In the genomic region with DNA sequence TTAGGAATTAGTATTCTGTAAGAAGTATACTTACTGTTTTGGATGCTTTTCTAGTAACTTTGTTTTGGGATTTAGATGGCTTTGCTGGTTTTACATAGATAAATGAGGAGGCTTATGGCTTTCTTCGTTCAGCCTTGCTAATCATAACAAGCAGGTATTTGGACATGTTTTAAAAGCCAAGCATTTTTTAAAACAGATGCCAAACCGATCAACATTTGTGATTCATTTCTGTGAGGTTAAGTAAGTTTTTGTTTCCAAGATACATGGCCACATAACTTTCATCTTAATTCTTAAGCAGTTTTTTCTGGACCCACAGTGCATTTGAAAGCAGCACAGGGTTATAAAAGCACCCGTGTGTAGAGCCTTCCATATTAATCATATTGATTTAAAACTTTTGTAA, we compare ENCODE assay signal across 27 cellular contexts.
"Had no signal": no experiment of that assay in that cellular context is flagged by ENCODE, and none has a peak within 500 bp of the region (broad histone marks: within the 10 kb centered on the region; RNA-seq: fewer than 3 reads in every experiment).

No MANE protein-coding gene starts in this region.

- H3K27ac Mint-ChIP-seq: activated B cell treated with CpG ODN at 0.5 μM for 24 hours; activated CD4-positive, alpha-beta T cell treated with anti-CD3 and anti-CD28 coated beads, Interleukin-2, amount 10 ng/mL, durations not matched to agents 24 days and 14 days; activated CD8-positive, alpha-beta memory T cell treated with anti-CD3 and anti-CD28 coated beads, Interleukin-2, amount 10 ng/mL, durations not matched to agents 7 days and 5 days; activated naive CD4-positive, alpha-beta T cell treated with anti-CD3 and anti-CD28 coated beads for 36 hours; activated naive CD8-positive, alpha-beta T cell treated with anti-CD3 and anti-CD28 coated beads for 36 hours; activated T-helper 17 cell treated with anti-CD3 and anti-CD28 coated beads, Interleukin-2, amount 50 U/mL, for 72 hours; brain; T-cell had no signal

- H3K27me3 ChIP-seq: adrenal gland, MG63 had no signal

- H3K27ac ChIP-seq: adrenal gland had no signal

- H3K27me3 Mint-ChIP-seq: activated B cell treated with CpG ODN at 0.5 μM for 24 hours; activated CD4-positive, alpha-beta T cell treated with anti-CD3 and anti-CD28 coated beads, Interleukin-2, amount 10 ng/mL, durations not matched to agents 24 days and 14 days; activated CD8-positive, alpha-beta memory T cell treated with anti-CD3 and anti-CD28 coated beads, Interleukin-2, amount 10 ng/mL, durations not matched to agents 7 days and 5 days; activated naive CD8-positive, alpha-beta T cell treated with anti-CD3 and anti-CD28 coated beads for 36 hours; activated T-helper 17 cell treated with anti-CD3 and anti-CD28 coated beads, Interleukin-2, amount 50 U/mL, for 72 hours; brain; central memory CD8-positive, alpha-beta T cell; T-cell had no signal

- H3K4me3 Mint-ChIP-seq: activated B cell treated with CpG ODN at 0.5 μM for 24 hours; activated CD4-positive, alpha-beta T cell treated with anti-CD3 and anti-CD28 coated beads, Interleukin-2, amount 10 ng/mL, durations not matched to agents 24 days and 14 days; activated CD8-positive, alpha-beta memory T cell treated with anti-CD3 and anti-CD28 coated beads, Interleukin-2, amount 10 ng/mL, durations not matched to agents 7 days and 5 days; activated naive CD4-positive, alpha-beta T cell treated with anti-CD3 and anti-CD28 coated beads for 36 hours; activated naive CD8-positive, alpha-beta T cell treated with anti-CD3 and anti-CD28 coated beads for 36 hours; activated T-helper 17 cell treated with anti-CD3 and anti-CD28 coated beads, Interleukin-2, amount 50 U/mL, for 72 hours; brain; central memory CD8-positive, alpha-beta T cell; T-cell had no signal

- H3K4me3 ChIP-seq: adrenal gland, MG63 had no signal

- H3K4me1 ChIP-seq: adrenal gland had no signal

- H3K4me1 Mint-ChIP-seq: activated B cell treated with CpG ODN at 0.5 μM for 24 hours; brain; central memory CD8-positive, alpha-beta T cell; T-cell had no signal

- H3K9me3 Mint-ChIP-seq: activated B cell treated with CpG ODN at 0.5 μM for 24 hours; activated CD4-positive, alpha-beta T cell treated with anti-CD3 and anti-CD28 coated beads, Interleukin-2, amount 10 ng/mL, durations not matched to agents 24 days and 14 days; activated naive CD4-positive, alpha-beta T cell treated with anti-CD3 and anti-CD28 coated beads for 36 hours; activated naive CD8-positive, alpha-beta T cell treated with anti-CD3 and anti-CD28 coated beads for 36 hours; activated T-helper 17 cell treated with anti-CD3 and anti-CD28 coated beads, Interleukin-2, amount 50 U/mL, for 72 hours; brain; central memory CD8-positive, alpha-beta T cell; T-cell had no signal

- DNase-seq: activated B cell treated with CpG ODN at 0.5 μM for 24 hours; activated CD4-positive, alpha-beta T cell treated with anti-CD3 and anti-CD28 coated beads for 1 hour; activated CD4-positive, alpha-beta T cell treated with anti-CD3 and anti-CD28 coated beads, Interleukin-2, amount 10 ng/mL, durations not matched to agents 24 days and 14 days; activated CD4-positive, alpha-beta T cell treated with anti-CD3 and anti-CD28 coated beads, Interleukin-2, amount 50 U/mL, for 48 hours; activated CD8-positive, alpha-beta memory T cell treated with anti-CD3 and anti-CD28 coated beads, Interleukin-2, amount 10 ng/mL, durations not matched to agents 7 days and 5 days; activated gamma-delta T cell; activated naive CD4-positive, alpha-beta T cell treated with anti-CD3 and anti-CD28 coated beads for 36 hours; activated naive CD8-positive, alpha-beta T cell treated with anti-CD3 and anti-CD28 coated beads for 36 hours; activated T-cell treated with anti-CD3 and anti-CD28 coated beads, Interleukin-2, amount 50 U/mL, for 48 hours; adrenal gland; aorta; MG63; MV-4-11; NCI-H1092 treated with DMSO at 0.1 percent for 48 hours; NCI-H1417 treated with DMSO at 0.1 percent for 48 hours; NCI-H187 treated with DMSO at 0.1 percent for 48 hours; NCI-H2171; NCI-H226; NCI-H526 treated with DMSO at 0.1 percent for 48 hours; NCI-H82; SIG-M5; T-cell; T1000 had no signal

- FAIRE-seq: TTC549 had no signal

- H3K9me3 ChIP-seq: adrenal gland, MG63 had no signal

- ATAC-seq: activated CD8-positive, alpha-beta memory T cell treated with anti-CD3 and anti-CD28 coated beads, Interleukin-2, amount 10 ng/mL, durations not matched to agents 7 days and 5 days; activated T-helper 17 cell treated with anti-CD3 and anti-CD28 coated beads, Interleukin-2, amount 50 U/mL, for 72 hours; T-cell had no signal
